ENCODE assay signal across 9 cellular contexts in genomic region chr7:157404845-157405481, GRCh38.
DNase-seq lines count a peak whose midpoint lies in the region; ATAC-seq lines count a peak whose summit lies in the region.
"Had no signal": no experiment of that assay in that cellular context is flagged by ENCODE, and none has a peak within 500 bp of the region (broad histone marks: within the 10 kb centered on the region; RNA-seq: fewer than 3 reads in every experiment).

No MANE protein-coding gene starts in this region.

- H3K27me3 Mint-ChIP-seq in effector memory CD8-positive, alpha-beta T cell: no peaks in the 10 kb centered on the region

- DNase-seq in Daoy (ENCODE audit: low read depth) (peak; percentile 96), RKO (ENCODE audit: low spot score) (peak; percentile 81), non-pigmented ciliary epithelial cell (ENCODE audit: low read depth) (peak; percentile 78), Ammon's horn (ENCODE audit: low spot score) (no peak), AG08396 (ENCODE audit: low spot score) (no peak), iPS-NIHi11 (ENCODE audit: low spot score) (no peak)
- no peak for DNase-seq in effector memory CD8-positive, alpha-beta T cell

- H3K27ac Mint-ChIP-seq in effector memory CD8-positive, alpha-beta T cell: peak overlapping the region; percentile 44 to 60

- peaks cover 4 to 11% of the 10 kb centered on the region in 2 donors for H3K4me1 Mint-ChIP-seq in effector memory CD8-positive, alpha-beta T cell (ENCODE audit: low read depth in 2 of 2)

- H3K4me3 Mint-ChIP-seq in effector memory CD8-positive, alpha-beta T cell: no peak overlapping the region
- H3K4me3 Mint-ChIP-seq: nephron had no signal

- no peaks in the 10 kb centered on the region for H3K9me3 Mint-ChIP-seq in effector memory CD8-positive, alpha-beta T cell
- H3K9me3 Mint-ChIP-seq: nephron had no signal

- peaks cover 13% of the 10 kb centered on the region for H3K36me3 Mint-ChIP-seq in effector memory CD8-positive, alpha-beta T cell (ENCODE audit: insufficient read depth)

- ATAC-seq in effector memory CD8-positive, alpha-beta T cell (replicated peaks): no peak
- no peak for ATAC-seq in HG03565 (IDR thresholded peaks at IDR 0.05; ENCODE audit: unreplicated experiment)

Comparison
In these comparisons a context has a peak if more than half of its experiments do, and no peak if none do; other contexts are left out.
1. DNase-seq: peak in Daoy (single experiment), RKO (single experiment) and non-pigmented ciliary epithelial cell (single experiment); none in effector memory CD8-positive, alpha-beta T cell (0 of 3), Ammon's horn (single experiment), AG08396 (single experiment) and iPS-NIHi11 (single experiment).